8 cellular contexts compared by ENCODE assay signal in genomic region chr19:53394522-53394973, GRCh38. TPM values are rescaled to one million over a fixed set of nuclear protein-coding genes. Genes with fewer than 3 reads are reported as not detected.
DNase-seq lines count a peak whose midpoint lies in the region; ATAC-seq, FAIRE-seq and TF ChIP-seq lines count a peak whose summit lies in the region.

No MANE protein-coding gene starts in this region.

- no peaks in the 10 kb centered on the region for H3K27me3 ChIP-seq in DOHH2 (ENCODE audit: control insufficient read depth, low read length)

- H3K4me3 ChIP-seq in DOHH2 (ENCODE audit: low read length) (peak overlapping the region; percentile 85), kidney (ENCODE audit: low read length in 2 of 2) (peak overlapping the region; percentile 76 to 95)

- H3K4me3 Mint-ChIP-seq in MCF 10A (ENCODE audit: unreplicated experiment): peak overlapping the region; percentile 79
- H3K4me3 Mint-ChIP-seq in stimulated activated naive CD8-positive, alpha-beta T cell treated with anti-CD3 and anti-CD28 coated beads, Interleukin-15, amount 100 ng/mL, for 72 hours: peak overlapping the region; percentile 95

- DNase-seq in LHCN-M2 (ENCODE audit: low read depth): peak; percentile 72
- no peak for DNase-seq in MCF 10A (ENCODE audit: unreplicated experiment)
- peak; percentile 86 for DNase-seq in kidney
- no peak for DNase-seq in stimulated activated naive CD8-positive, alpha-beta T cell treated with anti-CD3 and anti-CD28 coated beads, Interleukin-15, amount 100 ng/mL, for 72 hours
- no peak for DNase-seq in DMS79 treated with DMSO at 0.1 percent for 48 hours (lab: John Stamatoyannopoulos, UW)
- no peak for DNase-seq in pons (ENCODE audit: low spot score)
- DNase-seq in NK-92 treated with Interleukin-12 subunit alpha and Interleukin-12 subunit beta, amount 100 ng/mL, for 24 hours (lab: John Stamatoyannopoulos, UW): no peak

- H3K9me3 Mint-ChIP-seq in MCF 10A (ENCODE audit: unreplicated experiment): peaks cover 6% of the 10 kb centered on the region
- H3K9me3 Mint-ChIP-seq in stimulated activated naive CD8-positive, alpha-beta T cell treated with anti-CD3 and anti-CD28 coated beads, Interleukin-15, amount 100 ng/mL, for 72 hours: peaks cover 9 to 24% of the 10 kb centered on the region in 2 donors

- H3K27me3 Mint-ChIP-seq in MCF 10A (ENCODE audit: insufficient read depth, unreplicated experiment): no peaks in the 10 kb centered on the region
- H3K27me3 Mint-ChIP-seq in stimulated activated naive CD8-positive, alpha-beta T cell treated with anti-CD3 and anti-CD28 coated beads, Interleukin-15, amount 100 ng/mL, for 72 hours: no peaks in the 10 kb centered on the region

- peaks cover 21% of the 10 kb centered on the region for H3K36me3 Mint-ChIP-seq in MCF 10A (ENCODE audit: insufficient read depth, unreplicated experiment)

- no peak overlapping the region for H3K27ac ChIP-seq in DOHH2 (ENCODE audit: low read depth, low read length)
- peak overlapping the region; percentile 23 to 43 for H3K27ac ChIP-seq in kidney (ENCODE audit: low read depth in 2 of 2, low read length in 2 of 2)

- peaks cover 9% of the 10 kb centered on the region for H3K4me1 Mint-ChIP-seq in MCF 10A (ENCODE audit: insufficient read depth, unreplicated experiment)
- peaks cover 30% of the 10 kb centered on the region for H3K4me1 Mint-ChIP-seq in stimulated activated naive CD8-positive, alpha-beta T cell treated with anti-CD3 and anti-CD28 coated beads, Interleukin-15, amount 100 ng/mL, for 72 hours

- H3K4me2 ChIP-seq in DOHH2 (ENCODE audit: low read length): peak overlapping the region; percentile 49

- H3K9me3 ChIP-seq in DOHH2 (ENCODE audit: control insufficient read depth, insufficient read depth, low read length) (peaks cover 9% of the 10 kb centered on the region; the same call in 1 of the 2 replicates), kidney (ENCODE audit: control insufficient read depth in 1 of 2, low read length in 2 of 2) (peaks cover 0 to 3% of the 10 kb centered on the region in 2 donors)

- peak overlapping the region; percentile 79 for H3K27ac Mint-ChIP-seq in MCF 10A (ENCODE audit: low read depth, unreplicated experiment)
- peak overlapping the region; percentile 93 to 96 for H3K27ac Mint-ChIP-seq in stimulated activated naive CD8-positive, alpha-beta T cell treated with anti-CD3 and anti-CD28 coated beads, Interleukin-15, amount 100 ng/mL, for 72 hours

- H3K79me2 ChIP-seq in DOHH2 (ENCODE audit: control insufficient read depth, low read length): peaks cover 20% of the 10 kb centered on the region

- CTCF ChIA-PET in MCF 10A (lab: Yijun Ruan, JAX): interaction anchor here (0.6 kb wide), 2 partner anchors 58 to 1299 kb away, joined by 4 read pairs; partner anchors contain the start of gene ZNF841

- POLR2A ChIA-PET in MCF 10A (lab: Yijun Ruan, JAX): interaction anchor here (0.5 to 2.0 kb wide), 7 partner anchors 14 to 293 kb away, joined by 3 to 12 read pairs (median 4); partner anchors contain the start of genes ZNF761 and ZNF845

- TF ChIP-seq CTCF in DOHH2 (IDR thresholded peaks at IDR 0.05; ENCODE audit: low read depth, low read length, poor library complexity, severe bottlenecking) (peak; percentile 26), MCF 10A (IDR thresholded peaks at IDR 0.05; ENCODE audit: unreplicated experiment) (no peak), kidney (IDR thresholded peaks at IDR 0.05; ENCODE audit: borderline replicate concordance, extremely low read depth, insufficient read depth) (no peak)

- no peaks in the 10 kb centered on the region for H4K20me1 ChIP-seq in DOHH2 (ENCODE audit: control insufficient read depth, insufficient read depth, low read depth, low read length)

- no peaks in the 10 kb centered on the region for H3K9me2 ChIP-seq in DOHH2 (replicated peaks; ENCODE audit: control insufficient read depth, low read length)

- no TSS peak for BruUV-seq in MCF 10A (replicated peaks; lab: Mats Ljungman, UMichigan)

- peak; percentile 1 for ATAC-seq in stimulated activated naive CD8-positive, alpha-beta T cell treated with anti-CD3 and anti-CD28 coated beads, Interleukin-15, amount 100 ng/mL, for 72 hours

- peaks cover 11% of the 10 kb centered on the region for H3K36me3 ChIP-seq in DOHH2 (ENCODE audit: control insufficient read depth, low read length)
- H3K36me3 ChIP-seq in kidney (ENCODE audit: control insufficient read depth in 1 of 2, insufficient read depth in 2 of 2, low read length in 2 of 2): peaks cover 0 to 2% of the 10 kb centered on the region in 2 donors

- H3K4me1 ChIP-seq in DOHH2 (ENCODE audit: control insufficient read depth, low read length) (0 out of 2 replicates have a peak, but pooled peaks cover 4% of the 10 kb centered on the region), kidney (ENCODE audit: control insufficient read depth in 1 of 2, insufficient read depth in 1 of 2, low read depth in 1 of 2, low read length in 2 of 2) (peaks cover 2 to 4% of the 10 kb centered on the region in 2 donors)

- FAIRE-seq in kidney (lab: Jason Lieb, UNC): no peak

- intact Hi-C loops in MCF 10A (cut with micrococcal nuclease) (loop anchor here (2.0 kb wide), 1 partner anchor 30 kb away; the partner anchor contains the start of gene ZNF525), kidney (cut with DNase I) (no loop called here)

- no peaks in the 10 kb centered on the region for H3F3A ChIP-seq in DOHH2 (ENCODE audit: control insufficient read depth, insufficient read depth)

- H3K9ac ChIP-seq in kidney (ENCODE audit: low read length in 2 of 2): peak overlapping the region; percentile 8 to 89

RNA-seq across cellular contexts. Expression of gene ZNF765, which starts 0.4 kb away (rescaled TPM):
- total RNA-seq in LHCN-M2 (2014; rRNA removed): 11.3 and 15.8 TPM in 2 replicates
- polyA plus RNA-seq in LHCN-M2 (2012): 3.1 TPM
- total RNA-seq in MCF 10A (2022): 5.0 and 5.2 TPM in 2 replicates
- 10.8 TPM for total RNA-seq in kidney
- 3.0 TPM for polyA plus RNA-seq in kidney (ENCODE audit: insufficient read depth, low read depth, low replicate concordance)

RNA-seq across cellular contexts. Expression of gene ZNF525, which starts 29.0 kb away (rescaled TPM):
- total RNA-seq in LHCN-M2 (2014; rRNA removed) (7.3 and 8.3 TPM in 2 replicates), MCF 10A (2022) (9.5 and 11.2 TPM in 2 replicates), kidney (17.2 TPM)
- polyA plus RNA-seq in LHCN-M2 (2012): 1.8 TPM
- polyA plus RNA-seq in kidney (ENCODE audit: insufficient read depth, low read depth, low replicate concordance): 3.9 TPM

RNA-seq across cellular contexts. Expression of gene ZNF761, which starts 37.2 kb away (rescaled TPM):
- 11.8 and 16.1 TPM in 2 replicates for total RNA-seq in LHCN-M2 (2014; rRNA removed)
- polyA plus RNA-seq in LHCN-M2 (2012): 3.6 TPM
- 9.1 and 12.0 TPM in 2 replicates for total RNA-seq in MCF 10A (2022)
- total RNA-seq in kidney: 10.4 TPM
- 4.9 TPM for polyA plus RNA-seq in kidney (ENCODE audit: insufficient read depth, low read depth, low replicate concordance)

Comparison
In these comparisons a context has a peak if more than half of its experiments do, and no peak if none do; other contexts are left out.
1. DNase-seq: peak in LHCN-M2 (single experiment) and kidney (single experiment); none in MCF 10A (single experiment), stimulated activated naive CD8-positive, alpha-beta T cell treated with anti-CD3 and anti-CD28 coated beads, Interleukin-15, amount 100 ng/mL, for 72 hours (0 of 2), DMS79 treated with DMSO at 0.1 percent for 48 hours (single experiment), pons (single experiment) and NK-92 treated with Interleukin-12 subunit alpha and Interleukin-12 subunit beta, amount 100 ng/mL, for 24 hours (single experiment).